14 cellular contexts compared by ENCODE assay signal in the genomic region with DNA sequence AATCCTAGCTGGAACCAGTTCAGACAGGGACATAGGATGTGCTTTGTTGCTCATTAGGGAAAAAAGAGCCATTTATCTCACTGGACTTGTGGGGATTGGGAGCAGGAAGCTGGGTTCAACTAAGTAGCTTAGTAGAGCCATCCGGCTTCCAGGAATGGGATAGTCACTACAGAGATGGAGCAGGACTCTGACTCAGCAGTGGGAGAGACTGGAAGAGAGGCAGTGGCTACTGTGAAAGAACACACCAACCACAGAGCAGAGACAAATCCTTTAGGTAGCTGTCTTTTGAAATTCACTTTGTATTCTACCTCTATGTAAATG.
A peak's percentile ranks its signal among the peaks of the same experiment; 100 is the strongest.
DNase-seq lines count a peak whose midpoint lies in the region; ATAC-seq, FAIRE-seq and TF ChIP-seq lines count a peak whose summit lies in the region.
"Had no signal": no experiment of that assay in that cellular context is flagged by ENCODE, and none has a peak within 500 bp of the region (broad histone marks: within the 10 kb centered on the region; RNA-seq: fewer than 3 reads in every experiment).

No MANE protein-coding gene starts in this region.

- no peaks in the 10 kb centered on the region for H3K9me3 ChIP-seq in effector memory CD4-positive, alpha-beta T cell (ENCODE audit: control insufficient read depth, low read length)
- H3K9me3 ChIP-seq: HAP-1 had no signal

- no peaks in the 10 kb centered on the region for H3K27me3 ChIP-seq in effector memory CD4-positive, alpha-beta T cell (replicated peaks; ENCODE audit: control insufficient read depth, insufficient read depth, low read length, poor library complexity, severe bottlenecking)

- no peaks in the 10 kb centered on the region for H3K36me3 ChIP-seq in effector memory CD4-positive, alpha-beta T cell (ENCODE audit: control insufficient read depth, insufficient read depth, low read length)
- H3K36me3 ChIP-seq: HAP-1 had no signal

- peak; percentile 95 for FAIRE-seq in H54 (lab: Jason Lieb, UNC)

- no peak overlapping the region for H3K27ac ChIP-seq in effector memory CD4-positive, alpha-beta T cell (ENCODE audit: insufficient read depth, low read length, poor library complexity, severe bottlenecking)
- H3K27ac ChIP-seq: HL-60, RWPE1 had no signal

- CTCF ChIA-PET in WTC11 (lab: Charles Lee) = interaction anchor here (0.7 to 1.4 kb wide), 6 partner anchors 147 to 824 kb away, joined by 3 to 5 read pairs (median 3); no protein-coding TSS in a partner anchor

- no peak for TF ChIP-seq CTCF in WTC11 (IDR thresholded peaks at IDR 0.05)

- H3K4me1 Mint-ChIP-seq in WTC11 = peaks cover 69% of the 10 kb centered on the region
- peaks cover 15% of the 10 kb centered on the region for H3K4me1 Mint-ChIP-seq in stimulated activated memory B cell treated with anti-CD40 and anti-IgM and Interleukin-4, amounts not matched to agents 10 μg/mL and 1 μg/mL and 100 μg/mL, for 72 hours

- POLR2A ChIA-PET in WTC11 (lab: Charles Lee) = interaction anchor here (1.1 kb wide), 1 partner anchor 184 kb away, joined by 3 read pairs; no protein-coding TSS in a partner anchor

- H3K9me3 Mint-ChIP-seq in WTC11 = no peaks in the 10 kb centered on the region
- H3K9me3 Mint-ChIP-seq in stimulated activated memory B cell treated with anti-CD40 and anti-IgM and Interleukin-4, amounts not matched to agents 10 μg/mL and 1 μg/mL and 100 μg/mL, for 72 hours = no peaks in the 10 kb centered on the region

- H3K4me3 Mint-ChIP-seq in WTC11 = peak overlapping the region; percentile 2; the same call in 1 of the 2 replicates
- H3K4me3 Mint-ChIP-seq in stimulated activated memory B cell treated with anti-CD40 and anti-IgM and Interleukin-4, amounts not matched to agents 10 μg/mL and 1 μg/mL and 100 μg/mL, for 72 hours = no peak overlapping the region
- H3K4me3 Mint-ChIP-seq: activated naive CD8-positive, alpha-beta T cell had no signal

- no peaks in the 10 kb centered on the region for H3K36me3 Mint-ChIP-seq in WTC11
- H3K36me3 Mint-ChIP-seq in stimulated activated memory B cell treated with anti-CD40 and anti-IgM and Interleukin-4, amounts not matched to agents 10 μg/mL and 1 μg/mL and 100 μg/mL, for 72 hours = no peaks in the 10 kb centered on the region
- H3K36me3 Mint-ChIP-seq: activated naive CD8-positive, alpha-beta T cell had no signal

- no peak overlapping the region for H3K4me3 ChIP-seq in effector memory CD4-positive, alpha-beta T cell (ENCODE audit: insufficient read depth, low read depth, low read length, poor library complexity, severe bottlenecking)
- H3K4me3 ChIP-seq: HAP-1 had no signal

- intact Hi-C loops in left ventricle myocardium superior (cut with micrococcal nuclease) = no loop called here

- H3K4me1 ChIP-seq in effector memory CD4-positive, alpha-beta T cell (ENCODE audit: control insufficient read depth, insufficient read depth, low read length, poor library complexity, severe bottlenecking) = no peaks in the 10 kb centered on the region
- H3K4me1 ChIP-seq: HAP-1 had no signal

- ATAC-seq in WTC11 = peak; percentile 91
- peak; percentile 74 for ATAC-seq in left ventricle myocardium superior
- no peak for ATAC-seq in stimulated activated memory B cell treated with anti-CD40 and anti-IgM and Interleukin-4, amounts not matched to agents 10 μg/mL and 1 μg/mL and 100 μg/mL, for 72 hours

- H3K27me3 Mint-ChIP-seq in WTC11 (ENCODE audit: low read depth) = no peaks in the 10 kb centered on the region
- no peaks in the 10 kb centered on the region for H3K27me3 Mint-ChIP-seq in stimulated activated memory B cell treated with anti-CD40 and anti-IgM and Interleukin-4, amounts not matched to agents 10 μg/mL and 1 μg/mL and 100 μg/mL, for 72 hours
- H3K27me3 Mint-ChIP-seq: activated naive CD8-positive, alpha-beta T cell had no signal

- DNase-seq in H54 (ENCODE audit: insufficient read length, low spot score) (no peak), WTC11 (ENCODE audit: low spot score) (no peak), left ventricle myocardium superior (no peak), pons (ENCODE audit: low spot score) (peak; percentile 11), middle frontal gyrus (ENCODE audit: extremely low spot score, low spot score) (no peak), amniotic stem cell (lab: John Stamatoyannopoulos, UW) (no peak)
- DNase-seq in effector memory CD4-positive, alpha-beta T cell = no peak
- DNase-seq: NCI-H1694 treated with DMSO at 0.1 percent for 48 hours; stimulated activated CD4-positive, alpha-beta T cell treated with anti-CD3 and anti-CD28 coated beads, Interleukin-2, amount 100 ng/mL, for 24 hours had no signal

- H3K27ac Mint-ChIP-seq in WTC11 = peak overlapping the region; percentile 90
- H3K27ac Mint-ChIP-seq in stimulated activated memory B cell treated with anti-CD40 and anti-IgM and Interleukin-4, amounts not matched to agents 10 μg/mL and 1 μg/mL and 100 μg/mL, for 72 hours = no peak overlapping the region
- H3K27ac Mint-ChIP-seq: activated naive CD8-positive, alpha-beta T cell had no signal

- TF ChIP-seq POLR2A in H54 (IDR thresholded peaks at IDR 0.05; ENCODE audit: low read depth, low read length) = no peak

TF ChIP-seq in WTC11, 78 proteins besides CTCF, POLR2A, EP300 and RAD21:
- TF ChIP-seq, protein P1, sequence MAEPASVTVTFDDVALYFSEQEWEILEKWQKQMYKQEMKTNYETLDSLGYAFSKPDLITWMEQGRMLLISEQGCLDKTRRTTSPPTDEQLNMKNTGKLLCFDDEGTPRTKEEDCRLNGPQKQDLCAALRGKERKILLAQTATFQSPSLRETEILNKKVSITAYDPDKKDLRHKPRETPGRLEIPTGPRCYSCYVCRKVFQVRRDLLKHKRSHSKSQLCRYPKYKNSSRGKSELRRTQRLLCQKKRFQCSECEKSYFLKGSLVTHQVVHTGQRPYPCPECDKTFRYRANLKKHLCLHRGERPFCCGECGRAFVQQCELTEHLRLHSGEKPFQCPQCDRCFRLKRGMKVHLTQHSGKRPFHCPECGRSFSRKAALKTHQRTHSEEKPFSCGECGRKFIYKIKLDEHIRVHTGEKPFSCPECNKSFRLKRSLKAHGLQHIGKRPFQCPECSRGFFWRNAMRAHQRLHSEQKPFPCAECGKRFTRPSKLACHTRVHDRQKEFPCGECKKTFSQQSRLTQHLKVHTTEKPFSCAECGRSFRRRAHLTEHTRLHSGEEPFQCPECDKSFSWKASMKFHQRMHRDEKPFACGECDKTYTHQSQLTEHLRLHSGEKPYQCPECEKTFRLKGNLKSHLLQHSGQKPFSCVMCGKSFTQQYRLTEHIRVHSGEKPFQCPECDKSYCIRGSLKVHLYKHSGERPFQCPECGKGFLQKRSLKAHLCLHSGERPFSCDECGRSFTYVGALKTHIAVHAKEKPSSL (CRISPR knock-in tag; conservative IDR thresholded peaks at IDR 0.05) = no peak
- TF ChIP-seq, protein P2, sequence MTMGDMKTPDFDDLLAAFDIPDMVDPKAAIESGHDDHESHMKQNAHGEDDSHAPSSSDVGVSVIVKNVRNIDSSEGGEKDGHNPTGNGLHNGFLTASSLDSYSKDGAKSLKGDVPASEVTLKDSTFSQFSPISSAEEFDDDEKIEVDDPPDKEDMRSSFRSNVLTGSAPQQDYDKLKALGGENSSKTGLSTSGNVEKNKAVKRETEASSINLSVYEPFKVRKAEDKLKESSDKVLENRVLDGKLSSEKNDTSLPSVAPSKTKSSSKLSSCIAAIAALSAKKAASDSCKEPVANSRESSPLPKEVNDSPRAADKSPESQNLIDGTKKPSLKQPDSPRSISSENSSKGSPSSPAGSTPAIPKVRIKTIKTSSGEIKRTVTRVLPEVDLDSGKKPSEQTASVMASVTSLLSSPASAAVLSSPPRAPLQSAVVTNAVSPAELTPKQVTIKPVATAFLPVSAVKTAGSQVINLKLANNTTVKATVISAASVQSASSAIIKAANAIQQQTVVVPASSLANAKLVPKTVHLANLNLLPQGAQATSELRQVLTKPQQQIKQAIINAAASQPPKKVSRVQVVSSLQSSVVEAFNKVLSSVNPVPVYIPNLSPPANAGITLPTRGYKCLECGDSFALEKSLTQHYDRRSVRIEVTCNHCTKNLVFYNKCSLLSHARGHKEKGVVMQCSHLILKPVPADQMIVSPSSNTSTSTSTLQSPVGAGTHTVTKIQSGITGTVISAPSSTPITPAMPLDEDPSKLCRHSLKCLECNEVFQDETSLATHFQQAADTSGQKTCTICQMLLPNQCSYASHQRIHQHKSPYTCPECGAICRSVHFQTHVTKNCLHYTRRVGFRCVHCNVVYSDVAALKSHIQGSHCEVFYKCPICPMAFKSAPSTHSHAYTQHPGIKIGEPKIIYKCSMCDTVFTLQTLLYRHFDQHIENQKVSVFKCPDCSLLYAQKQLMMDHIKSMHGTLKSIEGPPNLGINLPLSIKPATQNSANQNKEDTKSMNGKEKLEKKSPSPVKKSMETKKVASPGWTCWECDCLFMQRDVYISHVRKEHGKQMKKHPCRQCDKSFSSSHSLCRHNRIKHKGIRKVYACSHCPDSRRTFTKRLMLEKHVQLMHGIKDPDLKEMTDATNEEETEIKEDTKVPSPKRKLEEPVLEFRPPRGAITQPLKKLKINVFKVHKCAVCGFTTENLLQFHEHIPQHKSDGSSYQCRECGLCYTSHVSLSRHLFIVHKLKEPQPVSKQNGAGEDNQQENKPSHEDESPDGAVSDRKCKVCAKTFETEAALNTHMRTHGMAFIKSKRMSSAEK (CRISPR knock-in tag; IDR thresholded peaks at IDR 0.05; ENCODE audit: borderline replicate concordance) = 0 out of 2 replicates have a peak, but pooled peaks have one; percentile 43
- no peak for TF ChIP-seq ATF1 (CRISPR knock-in tag; IDR thresholded peaks at IDR 0.05)
- peak; percentile 89 for TF ChIP-seq NFE2L1 (CRISPR knock-in tag; IDR thresholded peaks at IDR 0.05)
